Comparison of ENCODE assay signal across 8 cellular contexts in the genomic region with DNA sequence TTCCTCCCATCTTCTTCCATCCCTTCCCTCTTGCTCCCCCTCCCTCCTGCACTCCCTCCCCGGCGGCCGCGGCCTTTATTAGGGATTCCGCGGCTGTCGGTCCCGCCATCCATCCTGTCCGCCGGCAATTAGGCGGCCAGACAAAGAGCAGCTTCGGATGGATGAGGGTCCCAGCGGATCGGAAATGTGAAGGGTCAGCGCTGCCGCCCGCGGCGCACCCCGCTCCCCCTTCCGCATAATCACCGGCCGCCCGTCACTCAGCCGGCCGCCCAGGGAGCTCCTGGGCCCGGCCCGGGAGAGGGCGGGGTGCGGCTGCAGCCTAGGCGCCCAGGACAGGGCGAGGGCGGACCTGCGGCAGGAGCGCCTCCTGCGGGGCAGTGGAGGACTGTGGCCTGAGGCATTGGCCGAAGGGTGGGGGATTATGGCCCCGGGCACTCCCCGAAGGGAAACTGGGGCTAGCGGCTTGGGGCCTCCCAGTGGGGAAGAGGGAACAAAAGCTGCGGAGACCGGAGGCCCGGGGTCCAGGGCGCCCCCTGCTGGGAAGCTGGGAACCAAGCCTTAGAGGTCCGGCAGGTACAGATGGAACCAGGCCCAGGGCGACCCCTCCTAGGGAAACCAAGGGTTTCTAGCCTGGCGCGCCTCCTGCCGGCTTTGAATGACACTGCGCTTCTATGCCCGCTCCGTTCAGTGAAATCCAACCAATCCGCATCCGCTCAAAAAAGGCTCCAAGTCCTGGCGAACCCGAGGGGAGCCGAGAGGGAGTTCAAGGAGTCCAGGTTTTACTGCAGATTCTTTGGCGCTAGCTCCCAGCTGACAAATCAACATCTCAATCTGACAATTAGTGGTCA. TPM values are rescaled to one million over a fixed set of nuclear protein-coding genes. Genes with fewer than 3 reads are reported as not detected.
DNase-seq lines count a peak whose midpoint lies in the region; ATAC-seq, FAIRE-seq and TF ChIP-seq lines count a peak whose summit lies in the region.

No MANE protein-coding gene starts in this region.

- in situ Hi-C loops in T47D (cut with HindIII; ENCODE audit: low pct_unique_long_range_greater_than_20kb, low sequenced_read_pairs) = no loop called here

- H3K27ac ChIP-seq in WERI-Rb-1 (no peak overlapping the region), iPS-20b (ENCODE audit: low read length) (no peak overlapping the region), small intestine (ENCODE audit: low read depth in 1 of 2, low read length in 1 of 2) (no peak overlapping the region)

- H3K9me3 ChIP-seq in WERI-Rb-1 (ENCODE audit: severe bottlenecking) = no peaks in the 10 kb centered on the region
- H3K9me3 ChIP-seq in iPS-20b (ENCODE audit: insufficient read depth, low read depth, low read length) = no peaks in the 10 kb centered on the region
- no peaks in the 10 kb centered on the region for H3K9me3 ChIP-seq in small intestine (ENCODE audit: control insufficient read depth, low read depth)

- H3K36me3 ChIP-seq in WERI-Rb-1 (no peaks in the 10 kb centered on the region), iPS-20b (ENCODE audit: insufficient read depth, low read depth, low read length) (no peaks in the 10 kb centered on the region), small intestine (ENCODE audit: control insufficient read depth in 2 of 2, insufficient read depth in 2 of 2, low read length in 2 of 2) (no peaks in the 10 kb centered on the region)

- DNase-seq in GM12864 (ENCODE audit: low read depth) = peak; percentile 55
- peak; percentile 73 to 75 for DNase-seq in NCI-H2081 (lab: John Stamatoyannopoulos, UW)
- DNase-seq in WERI-Rb-1 = peak; percentile 95
- peak; percentile 76 to 80 for DNase-seq in T47D (ENCODE audit: low read depth in 1 of 2, low spot score in 1 of 2)
- peak; percentile 77 for DNase-seq in small intestine
- DNase-seq in COLO829 (ENCODE audit: low spot score) = no peak

- ATAC-seq in HG02840 (IDR thresholded peaks at IDR 0.05; ENCODE audit: low FRiP score, unreplicated experiment) = peak; percentile 45

- FAIRE-seq in small intestine (lab: Jason Lieb, UNC) = no peak

- H3K9ac ChIP-seq in iPS-20b (ENCODE audit: low read depth, low read length) = no peak overlapping the region

- H3K4me3 ChIP-seq in GM12864 (ENCODE audit: low read depth, low read length) (peak overlapping the region; percentile 4; the same call in 1 of the 2 replicates), WERI-Rb-1 (ENCODE audit: low read depth, low read length) (peak overlapping the region; percentile 42), iPS-20b (ENCODE audit: low read length) (peak overlapping the region; percentile 71), small intestine (ENCODE audit: low read depth in 1 of 2, low read length in 2 of 2) (peak overlapping the region in 1 of 2 donors; percentile 37)

- peak; percentile 90 for TF ChIP-seq CTCF in GM12864 (IDR thresholded peaks at IDR 0.05; ENCODE audit: low read depth, low read length, missing control alignments)
- peak; percentile 91 for TF ChIP-seq CTCF in WERI-Rb-1 (IDR thresholded peaks at IDR 0.05; ENCODE audit: low read depth, low read length)

- WGBS in small intestine, 3 donors = 1 to 2% (median 2%) methylated on average over 53 to 58 of the region's 58 CpGs

- H3K4me1 ChIP-seq in iPS-20b (ENCODE audit: insufficient read depth, low read length) (peaks cover 28% of the 10 kb centered on the region), small intestine (ENCODE audit: control insufficient read depth in 2 of 2, insufficient read depth in 1 of 2, low read depth in 1 of 2, low read length in 1 of 2) (peaks cover 4 to 14% of the 10 kb centered on the region in 2 donors)

- H3K27me3 ChIP-seq in WERI-Rb-1 (ENCODE audit: insufficient read depth, low read depth, severe bottlenecking) = peaks cover 57% of the 10 kb centered on the region
- H3K27me3 ChIP-seq in iPS-20b (ENCODE audit: insufficient read depth, low read length) = peaks cover 100% of the 10 kb centered on the region
- H3K27me3 ChIP-seq in small intestine (ENCODE audit: control insufficient read depth in 2 of 2, insufficient read depth in 2 of 2, low read length in 2 of 2) = peaks cover 0 to 20% of the 10 kb centered on the region in 2 donors

RNA-seq across cellular contexts. Expression of a gene that starts 4.4 kb away (rescaled TPM):
- polyA plus RNA-seq in small intestine = 10 to 100 TPM; 14.9 to 25.3 (median 16.3) TPM

RNA-seq across cellular contexts. Expression of a gene that starts 5.3 kb away (rescaled TPM):
- polyA plus RNA-seq in small intestine = under 1 TPM in 1 of 3 donors, not detected in 2; 0.07 TPM

RNA-seq across cellular contexts. Expression of a gene that starts 19.2 kb away (rescaled TPM):
- 10 to 100 TPM in 1 of 3 donors, 1 to 10 TPM in 1, not detected in 1; 1.3 to 29.5 TPM for polyA plus RNA-seq in small intestine

RNA-seq across cellular contexts. Expression of a gene that starts 25.0 kb away (rescaled TPM):
- polyA plus RNA-seq in small intestine = 10 to 100 TPM; 11.9 to 14.4 (median 14.3) TPM

RNA-seq across cellular contexts. Expression of a gene that starts 47.3 kb away (rescaled TPM):
- polyA plus RNA-seq in small intestine = 10 to 100 TPM in 1 of 3 donors, not detected in 2; 89.9 TPM
